ENCODE assay signal across 12 cellular contexts in the genomic region with DNA sequence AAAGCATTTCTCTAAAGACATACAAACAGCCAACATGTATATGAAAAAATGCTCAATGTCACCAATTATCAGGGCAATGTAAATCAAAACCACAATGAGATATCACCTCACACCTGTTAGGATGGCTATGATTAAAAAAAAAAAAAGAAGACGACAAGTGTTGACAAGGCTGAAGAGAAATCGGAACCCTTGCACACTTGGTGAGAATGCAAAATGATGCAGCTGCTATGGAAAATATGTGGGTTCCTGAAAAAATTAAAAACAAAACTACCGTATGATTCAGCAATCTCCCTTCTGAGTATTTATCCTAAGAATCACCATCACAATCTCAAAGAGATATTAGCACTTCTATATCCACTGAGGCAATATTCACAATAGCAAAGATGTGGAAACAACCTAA. TPM values are rescaled to one million over a fixed set of nuclear protein-coding genes. Genes with fewer than 3 reads are reported as not detected.
DNase-seq lines count a peak whose midpoint lies in the region; ATAC-seq and TF ChIP-seq lines count a peak whose summit lies in the region.
"Had no signal": no experiment of that assay in that cellular context is flagged by ENCODE, and none has a peak within 500 bp of the region (broad histone marks: within the 10 kb centered on the region; RNA-seq: fewer than 3 reads in every experiment).

No MANE protein-coding gene starts in this region.

- no peak for DNase-seq in activated naive CD8-positive, alpha-beta T cell treated with anti-CD3 and anti-CD28 coated beads, Interleukin-2, amount 50 U/mL, for 24 hours
- DNase-seq in activated naive CD8-positive, alpha-beta T cell treated with anti-CD3 and anti-CD28 coated beads for 36 hours: no peak
- peak; percentile 57 for DNase-seq in NCI-H2171 treated with DMSO at 0.1 percent for 48 hours (lab: John Stamatoyannopoulos, UW)
- DNase-seq in progenitor cell of endocrine pancreas (ENCODE audit: low spot score, unreplicated experiment): no peak
- DNase-seq: BE2C; CD4-positive, alpha-beta memory T cell; DMS79; HCEC 1CT; HFFc6 had no signal

- TF ChIP-seq CTCF in progenitor cell of endocrine pancreas (IDR thresholded peaks at IDR 0.05; ENCODE audit: unreplicated experiment): no peak

- peak; percentile 24 for ATAC-seq in activated naive CD8-positive, alpha-beta T cell treated with anti-CD3 and anti-CD28 coated beads, Interleukin-2, amount 50 U/mL, for 24 hours
- ATAC-seq in HG03460 (IDR thresholded peaks at IDR 0.05; ENCODE audit: unreplicated experiment): no peak
- no peak for ATAC-seq in GM19467 (IDR thresholded peaks at IDR 0.05; ENCODE audit: unreplicated experiment)
- ATAC-seq: A549 had no signal

- no peak overlapping the region for H3K4me3 Mint-ChIP-seq in activated naive CD8-positive, alpha-beta T cell treated with anti-CD3 and anti-CD28 coated beads, Interleukin-2, amount 50 U/mL, for 24 hours
- H3K4me3 Mint-ChIP-seq in activated naive CD8-positive, alpha-beta T cell treated with anti-CD3 and anti-CD28 coated beads for 36 hours: no peak overlapping the region
- no peak overlapping the region for H3K4me3 Mint-ChIP-seq in progenitor cell of endocrine pancreas (ENCODE audit: low read depth)
- H3K4me3 Mint-ChIP-seq: HFFc6 had no signal

- peaks cover 50% of the 10 kb centered on the region for H3K4me1 Mint-ChIP-seq in activated naive CD8-positive, alpha-beta T cell treated with anti-CD3 and anti-CD28 coated beads, Interleukin-2, amount 50 U/mL, for 24 hours
- H3K4me1 Mint-ChIP-seq in activated naive CD8-positive, alpha-beta T cell treated with anti-CD3 and anti-CD28 coated beads for 36 hours: peaks cover 56% of the 10 kb centered on the region
- peaks cover 8% of the 10 kb centered on the region for H3K4me1 Mint-ChIP-seq in progenitor cell of endocrine pancreas (ENCODE audit: low read depth)

- no peaks in the 10 kb centered on the region for H3K27me3 Mint-ChIP-seq in activated naive CD8-positive, alpha-beta T cell treated with anti-CD3 and anti-CD28 coated beads, Interleukin-2, amount 50 U/mL, for 24 hours
- H3K27me3 Mint-ChIP-seq in activated naive CD8-positive, alpha-beta T cell treated with anti-CD3 and anti-CD28 coated beads for 36 hours: no peaks in the 10 kb centered on the region
- H3K27me3 Mint-ChIP-seq in progenitor cell of endocrine pancreas: no peaks in the 10 kb centered on the region
- H3K27me3 Mint-ChIP-seq: CD4-positive, alpha-beta memory T cell had no signal

- no peak overlapping the region for H3K27ac Mint-ChIP-seq in activated naive CD8-positive, alpha-beta T cell treated with anti-CD3 and anti-CD28 coated beads, Interleukin-2, amount 50 U/mL, for 24 hours
- no peak overlapping the region for H3K27ac Mint-ChIP-seq in activated naive CD8-positive, alpha-beta T cell treated with anti-CD3 and anti-CD28 coated beads for 36 hours
- peak overlapping the region; percentile 57 for H3K27ac Mint-ChIP-seq in progenitor cell of endocrine pancreas
- H3K27ac Mint-ChIP-seq: CD4-positive, alpha-beta memory T cell; HFFc6 had no signal

- H3K9me3 Mint-ChIP-seq in activated naive CD8-positive, alpha-beta T cell treated with anti-CD3 and anti-CD28 coated beads, Interleukin-2, amount 50 U/mL, for 24 hours: peaks cover 27% of the 10 kb centered on the region
- peaks cover 20% of the 10 kb centered on the region for H3K9me3 Mint-ChIP-seq in activated naive CD8-positive, alpha-beta T cell treated with anti-CD3 and anti-CD28 coated beads for 36 hours
- H3K9me3 Mint-ChIP-seq in progenitor cell of endocrine pancreas (ENCODE audit: low read depth): peaks cover 37% of the 10 kb centered on the region

- peaks cover 54% of the 10 kb centered on the region for H3K36me3 Mint-ChIP-seq in activated naive CD8-positive, alpha-beta T cell treated with anti-CD3 and anti-CD28 coated beads, Interleukin-2, amount 50 U/mL, for 24 hours (ENCODE audit: low read depth)
- H3K36me3 Mint-ChIP-seq in activated naive CD8-positive, alpha-beta T cell treated with anti-CD3 and anti-CD28 coated beads for 36 hours: peaks cover 70% of the 10 kb centered on the region
- H3K36me3 Mint-ChIP-seq in progenitor cell of endocrine pancreas (ENCODE audit: insufficient read depth): peaks cover 59% of the 10 kb centered on the region

RNA-seq across cellular contexts. Expression of a gene that starts 11.3 kb away (rescaled TPM):
- total RNA-seq in activated naive CD8-positive, alpha-beta T cell treated with anti-CD3 and anti-CD28 coated beads for 36 hours: 10 to 100 TPM; 47.5 to 50.4 TPM
- total RNA-seq in progenitor cell of endocrine pancreas: 89.1 and 95.7 TPM in 2 replicates
